In the genomic region with DNA sequence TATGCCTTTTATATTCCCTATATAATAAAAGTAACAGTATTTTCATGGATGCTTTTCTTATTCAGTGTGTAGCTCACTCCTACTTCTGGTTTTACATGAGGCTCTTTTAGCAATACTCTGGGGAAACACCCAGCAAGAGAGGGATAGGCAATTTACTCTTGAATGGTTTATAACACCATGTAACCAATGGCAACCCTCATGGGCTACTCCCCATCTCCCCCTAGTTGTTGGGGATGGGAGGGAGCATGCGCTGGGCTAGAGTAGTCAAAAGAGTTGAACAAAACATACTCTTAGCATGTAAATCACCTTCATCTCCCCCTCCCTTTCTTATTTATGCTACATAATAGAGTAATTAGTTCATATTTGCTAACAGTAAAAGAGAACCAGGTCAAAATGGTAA, we compare ENCODE assay signal across 21 cellular contexts.
DNase-seq lines count a peak whose midpoint lies in the region; ATAC-seq and TF ChIP-seq lines count a peak whose summit lies in the region.
"Had no signal": no experiment of that assay in that cellular context is flagged by ENCODE, and none has a peak within 500 bp of the region (broad histone marks: within the 10 kb centered on the region; RNA-seq: fewer than 3 reads in every experiment).

No MANE protein-coding gene starts in this region.

- H3K27ac ChIP-seq in Karpas-422 (ENCODE audit: low read length) (peak overlapping the region; percentile 99), WERI-Rb-1 (no peak overlapping the region), mesendoderm (ENCODE audit: low read depth, low read length) (no peak overlapping the region)
- H3K27ac ChIP-seq: A549, foreskin keratinocyte, psoas muscle had no signal

- no peak overlapping the region for H2BK5ac ChIP-seq in mesendoderm (ENCODE audit: low read length)

- peak in 2 of 3 experiments; percentile 6 to 26 for DNase-seq in NCI-H1417 (lab: John Stamatoyannopoulos, UW)
- no peak for DNase-seq in NCI-H1417 treated with DMSO at 0.1 percent for 48 hours (lab: John Stamatoyannopoulos, UW)
- peak; percentile 95 for DNase-seq in Karpas-422
- DNase-seq in WERI-Rb-1 = no peak
- DNase-seq in mesendoderm = peak; percentile 82
- no peak for DNase-seq in activated CD8-positive, alpha-beta memory T cell treated with anti-CD3 and anti-CD28 coated beads, Interleukin-2, amount 50 U/mL, for 48 hours
- DNase-seq in NCI-H128 (lab: John Stamatoyannopoulos, UW; ENCODE audit: unreplicated experiment) = no peak
- DNase-seq: activated naive CD8-positive, alpha-beta T cell treated with anti-CD3 and anti-CD28 coated beads for 36 hours; C1 segment of cervical spinal cord; effector CD4-positive, alpha-beta T cell; foreskin keratinocyte; hippocampal formation; islet precursor cell; NCI-H2081 treated with DMSO at 0.1 percent for 48 hours; NCI-H524 treated with DMSO at 0.1 percent for 48 hours; PC-3; psoas muscle; substantia nigra; T-cell had no signal

- no peak for ATAC-seq in HG03442 (IDR thresholded peaks at IDR 0.05; ENCODE audit: unreplicated experiment)
- ATAC-seq: A549, foreskin keratinocyte, PC-3, psoas muscle, T-cell had no signal

- WGBS in mesendoderm (ENCODE audit: extremely low coverage, insufficient coverage, low lambda C conversion rate) = no CpG with 5 or more reads among the region's 1 CpG

- no peak overlapping the region for H3K56ac ChIP-seq in mesendoderm (ENCODE audit: low read length)

- no peaks in the 10 kb centered on the region for H3K9me3 ChIP-seq in Karpas-422 (ENCODE audit: low read length)
- no peaks in the 10 kb centered on the region for H3K9me3 ChIP-seq in WERI-Rb-1 (ENCODE audit: severe bottlenecking)
- H3K9me3 ChIP-seq: A549, psoas muscle had no signal

- H3K79me2 ChIP-seq in Karpas-422 (ENCODE audit: low read length) (no peaks in the 10 kb centered on the region), mesendoderm (ENCODE audit: control insufficient read depth, insufficient read depth, low read length) (no peaks in the 10 kb centered on the region)

- no peak overlapping the region for H4K8ac ChIP-seq in mesendoderm (ENCODE audit: low read depth, low read length)

- H2BK15ac ChIP-seq in mesendoderm (replicated peaks; ENCODE audit: low read depth) = no peak overlapping the region

- H2AFZ ChIP-seq in Karpas-422 (ENCODE audit: low read length) = no peak overlapping the region

- peak overlapping the region; percentile 68 for H3K4me2 ChIP-seq in Karpas-422 (ENCODE audit: low read depth, low read length, poor library complexity, severe bottlenecking)
- H3K4me2 ChIP-seq in mesendoderm (ENCODE audit: low read length) = no peak overlapping the region
- H3K4me2 ChIP-seq: A549 had no signal

- H2AK5ac ChIP-seq in mesendoderm (ENCODE audit: low read length) = no peak overlapping the region

- H3K27me3 ChIP-seq in Karpas-422 (ENCODE audit: low read length) (no peaks in the 10 kb centered on the region), WERI-Rb-1 (ENCODE audit: insufficient read depth, low read depth, severe bottlenecking) (no peaks in the 10 kb centered on the region), mesendoderm (ENCODE audit: insufficient read depth, low read length, poor library complexity) (no peaks in the 10 kb centered on the region)

- H3K4ac ChIP-seq in mesendoderm (ENCODE audit: low read depth, low read length) = no peak overlapping the region

- TF ChIP-seq CTCF in WERI-Rb-1 (IDR thresholded peaks at IDR 0.05; ENCODE audit: low read depth, low read length) = peak; percentile 62

- H4K20me1 ChIP-seq in Karpas-422 (ENCODE audit: insufficient read depth, low read depth, low read length) = no peaks in the 10 kb centered on the region

- no peaks in the 10 kb centered on the region for H3K9me2 ChIP-seq in Karpas-422 (replicated peaks; ENCODE audit: insufficient read depth, low read length)

- H3K79me1 ChIP-seq in mesendoderm (ENCODE audit: low read length) = no peaks in the 10 kb centered on the region

- H3K4me3 ChIP-seq in Karpas-422 (ENCODE audit: low read length) = no peak overlapping the region
- H3K4me3 ChIP-seq in WERI-Rb-1 (ENCODE audit: low read depth, low read length) = no peak overlapping the region
- H3K4me3 ChIP-seq in mesendoderm (ENCODE audit: low read length) = no peak overlapping the region
- H3K4me3 ChIP-seq: A549, psoas muscle had no signal

- no peak overlapping the region for H4K5ac ChIP-seq in mesendoderm (ENCODE audit: low read length)

- H3K18ac ChIP-seq in mesendoderm (ENCODE audit: low read length) = no peak overlapping the region

- no peaks in the 10 kb centered on the region for H3K36me3 ChIP-seq in Karpas-422 (ENCODE audit: insufficient read depth, low read length)
- H3K36me3 ChIP-seq in WERI-Rb-1 = no peaks in the 10 kb centered on the region
- H3K36me3 ChIP-seq in mesendoderm (ENCODE audit: control insufficient read depth, insufficient read depth, low read length) = no peaks in the 10 kb centered on the region

- H3K4me1 ChIP-seq in Karpas-422 (ENCODE audit: low read length) (peaks cover 100% of the 10 kb centered on the region), mesendoderm (ENCODE audit: control insufficient read depth, low read depth, low read length) (peaks cover 6% of the 10 kb centered on the region)
- H3K4me1 ChIP-seq: A549, foreskin keratinocyte, psoas muscle had no signal

- no peak overlapping the region for H3K23ac ChIP-seq in mesendoderm (ENCODE audit: low read length)

- no peak overlapping the region for H3K9ac ChIP-seq in Karpas-422 (ENCODE audit: low read length)
- no peak overlapping the region for H3K9ac ChIP-seq in mesendoderm (ENCODE audit: low read length)

- no peak overlapping the region for H2BK120ac ChIP-seq in mesendoderm (ENCODE audit: low read depth, low read length)

Comparison
In these comparisons a context has a peak if more than half of its experiments do, and no peak if none do; other contexts are left out.
1. DNase-seq: peak in NCI-H1417 (2 of 3), Karpas-422 (single experiment) and mesendoderm (single experiment); none in NCI-H1417 treated with DMSO at 0.1 percent for 48 hours (single experiment), WERI-Rb-1 (single experiment), activated CD8-positive, alpha-beta memory T cell treated with anti-CD3 and anti-CD28 coated beads, Interleukin-2, amount 50 U/mL, for 48 hours (single experiment) and NCI-H128 (single experiment).